In genomic region chr1:35188578-35189392, GRCh38 we compare ENCODE assay signal across 10 cellular contexts. TPM values are rescaled to one million over a fixed set of nuclear protein-coding genes. Genes with fewer than 3 reads are reported as not detected.
DNase-seq lines count a peak whose midpoint lies in the region; ATAC-seq and TF ChIP-seq lines count a peak whose summit lies in the region.
"Had no signal": no experiment of that assay in that cellular context is flagged by ENCODE, and none has a peak within 500 bp of the region (broad histone marks: within the 10 kb centered on the region; RNA-seq: fewer than 3 reads in every experiment).

No MANE protein-coding gene starts in this region.

- H3K27me3 ChIP-seq in endodermal cell (ENCODE audit: control insufficient read depth, insufficient read depth, low read length, poor library complexity, severe bottlenecking) (no peaks in the 10 kb centered on the region), psoas muscle (ENCODE audit: insufficient read depth in 3 of 3, low read length in 2 of 3) (no peaks in the 10 kb centered on the region)

- H3K36me3 ChIP-seq in SK-N-MC (ENCODE audit: insufficient read depth, low read length) (peaks cover 81% of the 10 kb centered on the region), endodermal cell (ENCODE audit: control insufficient read depth, insufficient read depth, low read length) (peaks cover 79% of the 10 kb centered on the region), psoas muscle (ENCODE audit: insufficient read depth in 1 of 2, low read depth in 1 of 2) (peaks cover 22 to 79% of the 10 kb centered on the region in 2 donors)

- no peaks in the 10 kb centered on the region for H3K9me3 Mint-ChIP-seq in activated CD4-positive, alpha-beta T cell treated with anti-CD3 and anti-CD28 coated beads for 36 hours (ENCODE audit: low read depth)
- H3K9me3 Mint-ChIP-seq in endodermal cell: no peaks in the 10 kb centered on the region

- peak overlapping the region; percentile 90 for H3K27ac Mint-ChIP-seq in activated CD4-positive, alpha-beta T cell treated with anti-CD3 and anti-CD28 coated beads for 36 hours
- peak overlapping the region; percentile 95 for H3K27ac Mint-ChIP-seq in endodermal cell

- H3K4me1 Mint-ChIP-seq in activated CD4-positive, alpha-beta T cell treated with anti-CD3 and anti-CD28 coated beads for 36 hours: peaks cover 73% of the 10 kb centered on the region
- peaks cover 56% of the 10 kb centered on the region for H3K4me1 Mint-ChIP-seq in endodermal cell

- H3K4me1 ChIP-seq in endodermal cell (ENCODE audit: control insufficient read depth, insufficient read depth, low read length): peaks cover 5% of the 10 kb centered on the region
- H3K4me1 ChIP-seq in psoas muscle: peaks cover 70% of the 10 kb centered on the region

- H3K36me3 Mint-ChIP-seq in activated CD4-positive, alpha-beta T cell treated with anti-CD3 and anti-CD28 coated beads for 36 hours (ENCODE audit: low read depth): peaks cover 83% of the 10 kb centered on the region
- peaks cover 81% of the 10 kb centered on the region for H3K36me3 Mint-ChIP-seq in endodermal cell (ENCODE audit: low read depth)

- no peak for ATAC-seq in activated CD4-positive, alpha-beta T cell treated with anti-CD3 and anti-CD28 coated beads for 36 hours
- no peak for ATAC-seq in psoas muscle
- ATAC-seq: HCT116 had no signal

- no peak overlapping the region for H3K27ac ChIP-seq in SK-N-MC
- H3K27ac ChIP-seq in endodermal cell (ENCODE audit: low read depth, low read length): no peak overlapping the region
- no peak overlapping the region for H3K27ac ChIP-seq in psoas muscle

- H3K9ac ChIP-seq in SK-N-MC (ENCODE audit: insufficient read length): no peak overlapping the region
- H3K9ac ChIP-seq in endodermal cell (ENCODE audit: extremely low read depth, low read length, poor library complexity, severe bottlenecking): peak overlapping the region; percentile 98

- H3K9me3 ChIP-seq in SK-N-MC (ENCODE audit: low read depth, low read length) (no peaks in the 10 kb centered on the region), endodermal cell (ENCODE audit: control insufficient read depth, low read length) (no peaks in the 10 kb centered on the region), psoas muscle (no peaks in the 10 kb centered on the region)

- TF ChIP-seq CTCF in endodermal cell (conservative IDR thresholded peaks at IDR 0.05): no peak
- no peak for TF ChIP-seq CTCF in psoas muscle (IDR thresholded peaks at IDR 0.05)

- 90 to 92% methylated on average over 18 to 20 of the region's 20 CpGs for WGBS in endodermal cell (ENCODE audit: insufficient coverage in 1 of 2, insufficient read length in 1 of 2), 2 experiments
- WGBS in psoas muscle, 3 donors: 70 to 73% (median 72%) methylated on average over 20 of the region's 20 CpGs

- H3K4me3 Mint-ChIP-seq in activated CD4-positive, alpha-beta T cell treated with anti-CD3 and anti-CD28 coated beads for 36 hours: peak overlapping the region; percentile 90
- H3K4me3 Mint-ChIP-seq in endodermal cell: peak overlapping the region; percentile 93

- H3K27me3 Mint-ChIP-seq in activated CD4-positive, alpha-beta T cell treated with anti-CD3 and anti-CD28 coated beads for 36 hours: no peaks in the 10 kb centered on the region
- no peaks in the 10 kb centered on the region for H3K27me3 Mint-ChIP-seq in endodermal cell (ENCODE audit: insufficient read depth)

- CTCF ChIA-PET in activated CD4-positive, alpha-beta T cell treated with anti-CD3 and anti-CD28 coated beads for 36 hours (lab: Charles Lee): interaction anchor here (1.0 kb wide), 1 partner anchor 10 kb away, joined by 4 read pairs; no protein-coding TSS in a partner anchor

- POLR2A ChIA-PET in activated CD4-positive, alpha-beta T cell treated with anti-CD3 and anti-CD28 coated beads for 36 hours (lab: Charles Lee): interaction anchor here (0.6 to 2.3 kb wide), 2 partner anchors 8 to 363 kb away, joined by 4 to 23 read pairs; no protein-coding TSS in a partner anchor

- no peak for DNase-seq in activated CD4-positive, alpha-beta T cell treated with anti-CD3 and anti-CD28 coated beads for 36 hours
- no peak for DNase-seq in activated CD4-positive, alpha-beta T cell treated with anti-CD3 and anti-CD28 coated beads, Interleukin-2, amount 50 U/mL, for 4 hours
- no peak for DNase-seq in SK-N-MC (ENCODE audit: low read depth, low spot score)
- no peak for DNase-seq in endodermal cell
- DNase-seq in psoas muscle: no peak
- no peak for DNase-seq in amygdala (lab: John Stamatoyannopoulos, UW)
- DNase-seq in NCI-H2171 treated with DMSO at 0.1 percent for 48 hours (lab: John Stamatoyannopoulos, UW): no peak
- no peak for DNase-seq in effector CD8-positive, alpha-beta T cell (lab: John Stamatoyannopoulos, UW)
- DNase-seq: stimulated activated CD4-positive, alpha-beta T cell treated with anti-CD3 and anti-CD28 coated beads, Interleukin-15, amount 100 ng/mL, for 24 hours had no signal

- intact Hi-C loops in activated CD4-positive, alpha-beta T cell treated with anti-CD3 and anti-CD28 coated beads for 36 hours (cut with DNase I, micrococcal nuclease): loop anchor here (1.0 to 10.0 kb wide), 2 partner anchors 7 to 204 kb away; partner anchors contain the start of gene TMEM35B (in 1 of the 2)
- intact Hi-C loops in psoas muscle (cut with DNase I): no loop called here

- H3K4me3 ChIP-seq in SK-N-MC (peak overlapping the region; percentile 87; the same call in 1 of the 2 replicates), endodermal cell (ENCODE audit: low read length) (peak overlapping the region; percentile 98), psoas muscle (peak overlapping the region; percentile 98)

RNA-seq across cellular contexts. Expression of gene SFPQ, which starts 4.2 kb away (rescaled TPM):
- 100 to 1,000 TPM; 350 to 389 TPM for total RNA-seq in activated CD4-positive, alpha-beta T cell treated with anti-CD3 and anti-CD28 coated beads for 36 hours
- total RNA-seq in endodermal cell (100 to 1,000 TPM; 350 to 491 TPM), psoas muscle (100 to 1,000 TPM in 2 of 4 donors, 10 to 100 TPM in 2; 51.3 to 124 (median 102) TPM)
- polyA plus RNA-seq in endodermal cell (2013, experiment 1 of 2): 290 TPM
- 263 TPM for polyA plus RNA-seq in endodermal cell (2013, experiment 2 of 2)
- 10 to 100 TPM; 79.4 to 86.8 (median 82.7) TPM for polyA plus RNA-seq in psoas muscle

Comparison
In these comparisons a context has a peak if more than half of its experiments do, and no peak if none do; other contexts are left out.
1. intact Hi-C loops: an anchor here in activated CD4-positive, alpha-beta T cell treated with anti-CD3 and anti-CD28 coated beads for 36 hours (1.0 to 10.0 kb wide); none called in psoas muscle.